In genomic region chr4:112807083-112807482, GRCh38 we compare ENCODE assay signal across 17 cellular contexts.
A peak's percentile ranks its signal among the peaks of the same experiment; 100 is the strongest.
DNase-seq lines count a peak whose midpoint lies in the region; ATAC-seq lines count a peak whose summit lies in the region.
"Had no signal": no experiment of that assay in that cellular context is flagged by ENCODE, and none has a peak within 500 bp of the region (broad histone marks: within the 10 kb centered on the region; RNA-seq: fewer than 3 reads in every experiment).

No MANE protein-coding gene starts in this region.

- intact Hi-C loops in activated naive CD4-positive, alpha-beta T cell treated with anti-CD3 and anti-CD28 coated beads for 36 hours (cut with micrococcal nuclease), result no loop called here

- H3K4me1 Mint-ChIP-seq in activated naive CD4-positive, alpha-beta T cell treated with anti-CD3 and anti-CD28 coated beads for 36 hours (ENCODE audit: low read depth), result no peaks in the 10 kb centered on the region
- H3K4me1 Mint-ChIP-seq: activated B cell treated with CpG ODN at 0.5 μM for 24 hours had no signal

- peak; percentile 76 for ATAC-seq in GM19043 (IDR thresholded peaks at IDR 0.05; ENCODE audit: low read depth, unreplicated experiment)
- peak; percentile 52 for ATAC-seq in GM21737 (IDR thresholded peaks at IDR 0.05; ENCODE audit: unreplicated experiment)
- ATAC-seq in HG03280 (IDR thresholded peaks at IDR 0.05; ENCODE audit: unreplicated experiment), result peak; percentile 57

- H2AFZ ChIP-seq in GM23248, result no peak overlapping the region

- H3K9ac ChIP-seq in GM23248, result no peak overlapping the region
- H3K9ac ChIP-seq: KMS-11 had no signal

- WGBS in GM23248 (ENCODE audit: low coverage in 1 of 2, low lambda C conversion rate in 2 of 2, missing lambda C conversion rate in 2 of 2), 2 experiments, result 91 to 92% methylated on average over 2 of the region's 2 CpGs

- no peaks in the 10 kb centered on the region for H3F3A ChIP-seq in GM23248 (ENCODE audit: insufficient read depth)

- DNase-seq in activated naive CD4-positive, alpha-beta T cell treated with anti-CD3 and anti-CD28 coated beads for 36 hours, result no peak
- DNase-seq in iPS-NIHi11 (ENCODE audit: low spot score) (no peak), GM23248 (no peak), DMS153 (lab: John Stamatoyannopoulos, UW) (no peak)
- DNase-seq: activated B cell treated with CpG ODN at 0.5 μM for 24 hours; GOT3; NCI-H1694; NK-92 treated with Interleukin-12 subunit alpha and Interleukin-12 subunit beta, amount 100 ng/mL, for 24 hours had no signal

- no peak overlapping the region for H3K4me3 ChIP-seq in GM23248
- H3K4me3 ChIP-seq: skin epidermis, suprapubic skin had no signal

- no peaks in the 10 kb centered on the region for H3K36me3 ChIP-seq in GM23248 (ENCODE audit: low read depth)
- H3K36me3 ChIP-seq: neutrophil, suprapubic skin had no signal

- no peak overlapping the region for H3K27ac ChIP-seq in GM23248
- H3K27ac ChIP-seq: KMS-11, neutrophil, skin epidermis, suprapubic skin had no signal

- no peaks in the 10 kb centered on the region for H3K36me3 Mint-ChIP-seq in activated naive CD4-positive, alpha-beta T cell treated with anti-CD3 and anti-CD28 coated beads for 36 hours (ENCODE audit: low read depth)
- H3K36me3 Mint-ChIP-seq: CD14-positive monocyte had no signal

- in situ Hi-C loops in GM23248 (cut with MboI), result no loop called here

- H3K27me3 ChIP-seq in GM23248 (replicated peaks; ENCODE audit: insufficient read depth), result no peaks in the 10 kb centered on the region
- H3K27me3 ChIP-seq: neutrophil, suprapubic skin had no signal

- H3K27me3 Mint-ChIP-seq in activated naive CD4-positive, alpha-beta T cell treated with anti-CD3 and anti-CD28 coated beads for 36 hours (ENCODE audit: low read depth), result peaks cover 3% of the 10 kb centered on the region
- H3K27me3 Mint-ChIP-seq: dendritic cell treated with granulocyte-macrophage colony-stimulating factor and Interleukin-4, amounts not matched to agents 40 ng/mL and 50 ng/mL, for 4 days had no signal

- no peak overlapping the region for H3K4me2 ChIP-seq in GM23248 (ENCODE audit: unreplicated experiment)
- H3K4me2 ChIP-seq: KMS-11 had no signal

- H3K9me2 ChIP-seq in GM23248 (ENCODE audit: insufficient read depth), result no peaks in the 10 kb centered on the region

- H3K79me2 ChIP-seq in GM23248 (ENCODE audit: insufficient read depth), result no peaks in the 10 kb centered on the region

- H3K4me1 ChIP-seq in GM23248 (ENCODE audit: insufficient read depth), result no peaks in the 10 kb centered on the region
- H3K4me1 ChIP-seq: suprapubic skin had no signal

- CTCF ChIA-PET in activated naive CD4-positive, alpha-beta T cell treated with anti-CD3 and anti-CD28 coated beads for 36 hours (lab: Charles Lee), result interaction anchor here (0.8 kb wide), 1 partner anchor 44 kb away, joined by 4 read pairs; no protein-coding TSS in a partner anchor

- H3K4me3 Mint-ChIP-seq in activated naive CD4-positive, alpha-beta T cell treated with anti-CD3 and anti-CD28 coated beads for 36 hours, result no peak overlapping the region
- H3K4me3 Mint-ChIP-seq: activated B cell treated with CpG ODN at 0.5 μM for 24 hours; CD14-positive monocyte; dendritic cell treated with granulocyte-macrophage colony-stimulating factor and Interleukin-4, amounts not matched to agents 40 ng/mL and 50 ng/mL, for 4 days had no signal

- no peaks in the 10 kb centered on the region for H3K9me3 ChIP-seq in GM23248 (ENCODE audit: low read depth)
- H3K9me3 ChIP-seq: neutrophil, suprapubic skin had no signal

- no peaks in the 10 kb centered on the region for H4K20me1 ChIP-seq in GM23248 (ENCODE audit: insufficient read depth)

- H3K27ac Mint-ChIP-seq in activated naive CD4-positive, alpha-beta T cell treated with anti-CD3 and anti-CD28 coated beads for 36 hours, result no peak overlapping the region
- H3K27ac Mint-ChIP-seq: activated B cell treated with CpG ODN at 0.5 μM for 24 hours; CD14-positive monocyte; dendritic cell treated with granulocyte-macrophage colony-stimulating factor and Interleukin-4, amounts not matched to agents 40 ng/mL and 50 ng/mL, for 4 days had no signal

- H3K9me3 Mint-ChIP-seq in activated naive CD4-positive, alpha-beta T cell treated with anti-CD3 and anti-CD28 coated beads for 36 hours, result no peaks in the 10 kb centered on the region
- H3K9me3 Mint-ChIP-seq: activated B cell treated with CpG ODN at 0.5 μM for 24 hours; dendritic cell treated with granulocyte-macrophage colony-stimulating factor and Interleukin-4, amounts not matched to agents 40 ng/mL and 50 ng/mL, for 4 days had no signal
